ENCODE assay signal across 25 cellular contexts in genomic region chr15:84975871-84976351, GRCh38.
"Had no signal": no experiment of that assay in that cellular context is flagged by ENCODE, and none has a peak within 500 bp of the region (broad histone marks: within the 10 kb centered on the region; RNA-seq: fewer than 3 reads in every experiment).

No MANE protein-coding gene starts in this region.

- H3K27ac ChIP-seq: breast epithelium, esophagus muscularis mucosa, foreskin keratinocyte, transverse colon, WERI-Rb-1 had no signal

- H3K4me1 ChIP-seq: breast epithelium, foreskin keratinocyte had no signal

- H3K27me3 ChIP-seq: breast epithelium, esophagus muscularis mucosa, transverse colon had no signal

- DNase-seq: activated CD4-positive, alpha-beta memory T cell treated with anti-CD3 and anti-CD28 coated beads for 36 hours; activated CD4-positive, alpha-beta T cell treated with anti-CD3 and anti-CD28 coated beads, Interleukin-2, amount 10 ng/mL, durations not matched to agents 24 days and 14 days; activated CD4-positive, CD25-positive, alpha-beta regulatory T cell treated with anti-CD3 and anti-CD28 coated beads, Interleukin-2, amount 50 U/mL, for 72 hours; activated naive CD4-positive, alpha-beta T cell; activated T-cell treated with anti-CD3 and anti-CD28 coated beads for 4 hours; activated T-cell treated with anti-CD3 and anti-CD28 coated beads, Interleukin-2, amount 50 U/mL, for 72 hours; central memory CD4-positive, alpha-beta T cell; foreskin keratinocyte; left cardiac atrium; mammary epithelial cell; naive thymus-derived CD8-positive, alpha-beta T cell; occipital lobe; stimulated activated CD4-positive, alpha-beta T cell treated with anti-CD3 and anti-CD28 coated beads, Interleukin-2, amount 100 ng/mL, for 48 hours; stimulated activated naive CD4-positive, alpha-beta T cell treated with Interleukin-2 at 50 U/mL for 16 hours; T-helper 17 cell; T1000; transverse colon; WERI-Rb-1 had no signal

- H3K27ac Mint-ChIP-seq: activated CD4-positive, alpha-beta memory T cell treated with anti-CD3 and anti-CD28 coated beads for 36 hours; activated CD4-positive, alpha-beta T cell treated with anti-CD3 and anti-CD28 coated beads, Interleukin-2, amount 10 ng/mL, durations not matched to agents 24 days and 14 days; activated T-cell treated with anti-CD3 and anti-CD28 coated beads, Interleukin-2, amount 50 U/mL, for 72 hours; dendritic cell treated with granulocyte-macrophage colony-stimulating factor and Interleukin-4, amounts not matched to agents 40 ng/mL and 50 ng/mL, for 4 days; naive thymus-derived CD8-positive, alpha-beta T cell; T-helper 17 cell had no signal

- H3K4me3 Mint-ChIP-seq: activated CD4-positive, alpha-beta memory T cell treated with anti-CD3 and anti-CD28 coated beads for 36 hours; activated CD4-positive, alpha-beta T cell treated with anti-CD3 and anti-CD28 coated beads, Interleukin-2, amount 10 ng/mL, durations not matched to agents 24 days and 14 days; activated T-cell treated with anti-CD3 and anti-CD28 coated beads, Interleukin-2, amount 50 U/mL, for 72 hours; dendritic cell treated with granulocyte-macrophage colony-stimulating factor and Interleukin-4, amounts not matched to agents 40 ng/mL and 50 ng/mL, for 4 days; naive thymus-derived CD8-positive, alpha-beta T cell; neural crest cell; T-helper 17 cell had no signal

- H3K36me3 Mint-ChIP-seq: activated CD4-positive, alpha-beta memory T cell treated with anti-CD3 and anti-CD28 coated beads for 36 hours; activated naive CD4-positive, alpha-beta T cell treated with anti-CD3 and anti-CD28 coated beads, Interleukin-2, amount 50 U/mL, for 72 hours; naive thymus-derived CD8-positive, alpha-beta T cell had no signal

- H3K9me3 ChIP-seq: breast epithelium, esophagus muscularis mucosa, transverse colon had no signal

- H3K9me3 Mint-ChIP-seq: activated CD4-positive, alpha-beta memory T cell treated with anti-CD3 and anti-CD28 coated beads for 36 hours; activated CD4-positive, alpha-beta T cell treated with anti-CD3 and anti-CD28 coated beads, Interleukin-2, amount 10 ng/mL, durations not matched to agents 24 days and 14 days; activated naive CD4-positive, alpha-beta T cell treated with anti-CD3 and anti-CD28 coated beads, Interleukin-2, amount 50 U/mL, for 72 hours; activated T-cell treated with anti-CD3 and anti-CD28 coated beads, Interleukin-2, amount 50 U/mL, for 72 hours; dendritic cell treated with granulocyte-macrophage colony-stimulating factor and Interleukin-4, amounts not matched to agents 40 ng/mL and 50 ng/mL, for 4 days; naive thymus-derived CD8-positive, alpha-beta T cell; neural crest cell had no signal

- FAIRE-seq: keratinocyte, urothelium cell line had no signal

- H3K36me3 ChIP-seq: breast epithelium, esophagus muscularis mucosa, transverse colon, WERI-Rb-1 had no signal

- H3K4me3 ChIP-seq: breast epithelium, esophagus muscularis mucosa, transverse colon had no signal

- H3K27me3 Mint-ChIP-seq: T-helper 17 cell had no signal
